12 cellular contexts compared by ENCODE assay signal in genomic region chr2:208311321-208311720, GRCh38.
DNase-seq lines count a peak whose midpoint lies in the region; ATAC-seq, FAIRE-seq and TF ChIP-seq lines count a peak whose summit lies in the region.
"Had no signal": no experiment of that assay in that cellular context is flagged by ENCODE, and none has a peak within 500 bp of the region (broad histone marks: within the 10 kb centered on the region; RNA-seq: fewer than 3 reads in every experiment).

No MANE protein-coding gene starts in this region.

- peak overlapping the region; percentile 50 for H3K4me3 ChIP-seq in GM06990 (replicated peaks; ENCODE audit: low read depth, low read length)
- H3K4me3 ChIP-seq: Peyer's patch had no signal

- H3K36me3 ChIP-seq in GM06990 (ENCODE audit: control insufficient read depth, insufficient read depth, low read length) = no peaks in the 10 kb centered on the region

- DNase-seq in GM06990 (ENCODE audit: extremely low read depth, insufficient read length) = no peak
- no peak for DNase-seq in NCI-H1694 (lab: John Stamatoyannopoulos, UW)
- DNase-seq in urothelium cell line (ENCODE audit: low spot score) = no peak
- DNase-seq in midbrain (lab: John Stamatoyannopoulos, UW) = no peak
- DNase-seq in kidney tubule cell (ENCODE audit: low spot score) = no peak
- DNase-seq: activated CD4-positive, CD25-positive, alpha-beta regulatory T cell; activated naive CD4-positive, alpha-beta T cell; NCI-H187 treated with DMSO at 0.1 percent for 48 hours; Peyer's patch had no signal

- no peak for FAIRE-seq in urothelium cell line (lab: Jason Lieb, UNC)

- TF ChIP-seq CTCF in GM06990 (IDR thresholded peaks at IDR 0.05; ENCODE audit: insufficient read depth, low read length, poor library complexity, severe bottlenecking) = no peak

- no peaks in the 10 kb centered on the region for H3K27me3 ChIP-seq in GM06990 (replicated peaks; ENCODE audit: control insufficient read depth, insufficient read depth, low read length)
- H3K27me3 ChIP-seq: Peyer's patch had no signal

- ATAC-seq in GM19328 (IDR thresholded peaks at IDR 0.05; ENCODE audit: unreplicated experiment) (peak; percentile 55), HG02763 (IDR thresholded peaks at IDR 0.05; ENCODE audit: unreplicated experiment) (peak; percentile 59), HG03469 (IDR thresholded peaks at IDR 0.05; ENCODE audit: unreplicated experiment) (peak; percentile 39)
